In genomic region chr7:116232920-116233319, GRCh38 we compare ENCODE assay signal across 13 cellular contexts. TPM values are rescaled to one million over a fixed set of nuclear protein-coding genes. Genes with fewer than 3 reads are reported as not detected.
A peak's percentile ranks its signal among the peaks of the same experiment; 100 is the strongest.
DNase-seq lines count a peak whose midpoint lies in the region; ATAC-seq and TF ChIP-seq lines count a peak whose summit lies in the region.
"Had no signal": no experiment of that assay in that cellular context is flagged by ENCODE, and none has a peak within 500 bp of the region (broad histone marks: within the 10 kb centered on the region; RNA-seq: fewer than 3 reads in every experiment).

No MANE protein-coding gene starts in this region.

- H3K27ac ChIP-seq in SJSA1 (peak overlapping the region; percentile 30), transverse colon (peak overlapping the region; percentile 78 to 98 (median 89))
- H3K27ac ChIP-seq: RWPE1 had no signal

- no peaks in the 10 kb centered on the region for H3K27me3 Mint-ChIP-seq in activated CD4-positive, alpha-beta T cell treated with anti-CD3 and anti-CD28 coated beads for 36 hours
- no peaks in the 10 kb centered on the region for H3K27me3 Mint-ChIP-seq in activated T-helper 2 cell treated with anti-CD3 and anti-CD28 coated beads, Interferon-gamma antibody, Interleukin-2, Interleukin-4, amounts not matched to agents 10 μg/mL and 5 μg/mL and 100 μg/mL, durations not matched to agents 14 hours and 24 hours and 36 hours (ENCODE audit: low read depth)
- H3K27me3 Mint-ChIP-seq: stimulated activated naive CD8-positive, alpha-beta T cell treated with anti-CD3 and anti-CD28 coated beads, Interleukin-15, amount 100 ng/mL, for 72 hours had no signal

- H3K36me3 Mint-ChIP-seq in activated CD4-positive, alpha-beta T cell treated with anti-CD3 and anti-CD28 coated beads for 36 hours (ENCODE audit: low read depth), result peaks cover 12% of the 10 kb centered on the region
- H3K36me3 Mint-ChIP-seq in activated T-helper 2 cell treated with anti-CD3 and anti-CD28 coated beads, Interferon-gamma antibody, Interleukin-2, Interleukin-4, amounts not matched to agents 10 μg/mL and 5 μg/mL and 100 μg/mL, durations not matched to agents 14 hours and 24 hours and 36 hours (ENCODE audit: low read depth), result peaks cover 5% of the 10 kb centered on the region

- POLR2A ChIA-PET in activated CD4-positive, alpha-beta T cell treated with anti-CD3 and anti-CD28 coated beads for 36 hours (lab: Charles Lee), result interaction anchor here (0.7 to 1.1 kb wide), 2 partner anchors 17 to 21 kb away, joined by 3 read pairs; no protein-coding TSS in a partner anchor

- DNase-seq in activated CD4-positive, alpha-beta T cell treated with anti-CD3 and anti-CD28 coated beads for 36 hours, result no peak
- no peak for DNase-seq in activated CD4-positive, alpha-beta T cell treated with anti-CD3 and anti-CD28 coated beads, Interleukin-2, amount 50 U/mL, for 4 hours
- DNase-seq in SJSA1 (ENCODE audit: low read depth in 1 of 2, low spot score in 2 of 2) (no peak), fibroblast of mammary gland (ENCODE audit: low read depth) (peak; percentile 68), transverse colon (no peak), NCI-H748 treated with DMSO at 0.1 percent for 48 hours (lab: John Stamatoyannopoulos, UW) (no peak)
- no peak for DNase-seq in activated T-helper 2 cell treated with anti-CD3 and anti-CD28 coated beads, Interferon-gamma antibody, Interleukin-2, Interleukin-4, amounts not matched to agents 10 μg/mL and 5 μg/mL and 100 μg/mL, durations not matched to agents 14 hours and 24 hours and 36 hours (ENCODE audit: low spot score)
- DNase-seq: activated CD4-positive, CD25-positive, alpha-beta regulatory T cell; NCI-H2081 treated with DMSO at 0.1 percent for 48 hours; stimulated activated naive CD8-positive, alpha-beta T cell treated with anti-CD3 and anti-CD28 coated beads, Interleukin-15, amount 100 ng/mL, for 72 hours had no signal

- H3K27ac Mint-ChIP-seq in activated CD4-positive, alpha-beta T cell treated with anti-CD3 and anti-CD28 coated beads for 36 hours, result peak overlapping the region; percentile 31
- H3K27ac Mint-ChIP-seq in activated T-helper 2 cell treated with anti-CD3 and anti-CD28 coated beads, Interferon-gamma antibody, Interleukin-2, Interleukin-4, amounts not matched to agents 10 μg/mL and 5 μg/mL and 100 μg/mL, durations not matched to agents 14 hours and 24 hours and 36 hours, result no peak overlapping the region
- H3K27ac Mint-ChIP-seq: stimulated activated naive CD8-positive, alpha-beta T cell treated with anti-CD3 and anti-CD28 coated beads, Interleukin-15, amount 100 ng/mL, for 72 hours had no signal

- TF ChIP-seq EP300 in transverse colon (IDR thresholded peaks at IDR 0.05; ENCODE audit: low read depth), result no peak

- intact Hi-C loops in activated CD4-positive, alpha-beta T cell treated with anti-CD3 and anti-CD28 coated beads for 36 hours (cut with DNase I, micrococcal nuclease), result loop anchor here (1.0 kb wide), 1 partner anchor 22 kb away; no protein-coding TSS in a partner anchor
- intact Hi-C loops in transverse colon (cut with DNase I; ENCODE audit: low total_unique reads), result no loop called here
- intact Hi-C loops in activated T-helper 2 cell treated with anti-CD3 and anti-CD28 coated beads, Interferon-gamma antibody, Interleukin-2, Interleukin-4, amounts not matched to agents 10 μg/mL and 5 μg/mL and 100 μg/mL, durations not matched to agents 14 hours and 24 hours and 36 hours (cut with micrococcal nuclease), result loop anchor here (5.0 kb wide), 3 partner anchors 36 to 629 kb away; partner anchors contain the start of gene CAPZA2

- TF ChIP-seq CTCF in fibroblast of mammary gland (conservative IDR thresholded peaks at IDR 0.05; ENCODE audit: control insufficient read depth, insufficient read depth, low read depth, low read length) (no peak), transverse colon (IDR thresholded peaks at IDR 0.05) (no peak)

- no peaks in the 10 kb centered on the region for H3K9me3 Mint-ChIP-seq in activated CD4-positive, alpha-beta T cell treated with anti-CD3 and anti-CD28 coated beads for 36 hours (ENCODE audit: low read depth)
- H3K9me3 Mint-ChIP-seq in activated T-helper 2 cell treated with anti-CD3 and anti-CD28 coated beads, Interferon-gamma antibody, Interleukin-2, Interleukin-4, amounts not matched to agents 10 μg/mL and 5 μg/mL and 100 μg/mL, durations not matched to agents 14 hours and 24 hours and 36 hours, result no peaks in the 10 kb centered on the region
- H3K9me3 Mint-ChIP-seq: stimulated activated naive CD8-positive, alpha-beta T cell treated with anti-CD3 and anti-CD28 coated beads, Interleukin-15, amount 100 ng/mL, for 72 hours had no signal

- H3K9me3 ChIP-seq in SJSA1 (replicated peaks) (no peaks in the 10 kb centered on the region), transverse colon (no peaks in the 10 kb centered on the region)

- H3K36me3 ChIP-seq in SJSA1 (peaks cover 28% of the 10 kb centered on the region), transverse colon (no peaks in the 10 kb centered on the region)

- in situ Hi-C loops in transverse colon (cut with MboI; ENCODE audit: low pct_ligation_motif_present in 1 of 4, low pct_unique_long_range_greater_than_20kb in 1 of 4, low sequenced_read_pairs in 3 of 4), result no loop called here

- H3K4me1 Mint-ChIP-seq in activated CD4-positive, alpha-beta T cell treated with anti-CD3 and anti-CD28 coated beads for 36 hours, result peaks cover 82% of the 10 kb centered on the region
- peaks cover 65% of the 10 kb centered on the region for H3K4me1 Mint-ChIP-seq in activated T-helper 2 cell treated with anti-CD3 and anti-CD28 coated beads, Interferon-gamma antibody, Interleukin-2, Interleukin-4, amounts not matched to agents 10 μg/mL and 5 μg/mL and 100 μg/mL, durations not matched to agents 14 hours and 24 hours and 36 hours (ENCODE audit: low read depth)

- CTCF ChIA-PET in activated CD4-positive, alpha-beta T cell treated with anti-CD3 and anti-CD28 coated beads for 36 hours (lab: Charles Lee), result interaction anchor here (0.7 to 15.7 kb wide), 10 partner anchors 7 to 775 kb away, joined by 3 to 293 read pairs (median 5); partner anchors contain the start of gene TES

- TF ChIP-seq POLR2A in transverse colon (IDR thresholded peaks at IDR 0.05), result no peak

- no peak for ATAC-seq in activated CD4-positive, alpha-beta T cell treated with anti-CD3 and anti-CD28 coated beads for 36 hours
- no peak for ATAC-seq in HG02852 (IDR thresholded peaks at IDR 0.05; ENCODE audit: unreplicated experiment)
- ATAC-seq: stimulated activated naive CD8-positive, alpha-beta T cell treated with anti-CD3 and anti-CD28 coated beads, Interleukin-15, amount 100 ng/mL, for 72 hours had no signal

- H3K27me3 ChIP-seq in SJSA1 (replicated peaks) (no peaks in the 10 kb centered on the region), transverse colon (no peaks in the 10 kb centered on the region)

- 80 to 100% methylated on average over 1 of the region's 1 CpG for WGBS in transverse colon (ENCODE audit: low coverage in 1 of 2), 2 donors

- H3K4me3 Mint-ChIP-seq in activated CD4-positive, alpha-beta T cell treated with anti-CD3 and anti-CD28 coated beads for 36 hours, result no peak overlapping the region
- H3K4me3 Mint-ChIP-seq in activated T-helper 2 cell treated with anti-CD3 and anti-CD28 coated beads, Interferon-gamma antibody, Interleukin-2, Interleukin-4, amounts not matched to agents 10 μg/mL and 5 μg/mL and 100 μg/mL, durations not matched to agents 14 hours and 24 hours and 36 hours (ENCODE audit: low read depth), result no peak overlapping the region
- H3K4me3 Mint-ChIP-seq: stimulated activated naive CD8-positive, alpha-beta T cell treated with anti-CD3 and anti-CD28 coated beads, Interleukin-15, amount 100 ng/mL, for 72 hours had no signal

- peaks cover 48% of the 10 kb centered on the region for H3K4me1 ChIP-seq in SJSA1 (replicated peaks)
- peaks cover 24 to 74% (median 36%) of the 10 kb centered on the region in 4 donors for H3K4me1 ChIP-seq in transverse colon

- no peak overlapping the region for H3K4me3 ChIP-seq in SJSA1
- H3K4me3 ChIP-seq in fibroblast of mammary gland (ENCODE audit: control insufficient read depth, low read depth, low read length), result no peak overlapping the region
- no peak overlapping the region for H3K4me3 ChIP-seq in transverse colon

RNA-seq across cellular contexts. Expression of gene TES, which starts 22.6 kb away (rescaled TPM):
- 10 to 100 TPM; 84.8 to 97.5 TPM for total RNA-seq in activated CD4-positive, alpha-beta T cell treated with anti-CD3 and anti-CD28 coated beads for 36 hours
- total RNA-seq in SJSA1 (2014; rRNA removed; shearing (Covaris generic)), result 143 and 162 TPM in 2 replicates
- 100 to 1,000 TPM in 3 of 4 donors, 10 to 100 TPM in 1; 77.4 to 119 (median 115) TPM for total RNA-seq in transverse colon
- total RNA-seq in activated T-helper 2 cell treated with anti-CD3 and anti-CD28 coated beads, Interferon-gamma antibody, Interleukin-2, Interleukin-4, amounts not matched to agents 10 μg/mL and 5 μg/mL and 100 μg/mL, durations not matched to agents 14 hours and 24 hours and 36 hours, result 44.3 and 46.3 TPM in 2 replicates
- total RNA-seq: G401 had no signal
